21 cellular contexts compared by ENCODE assay signal in the genomic region with DNA sequence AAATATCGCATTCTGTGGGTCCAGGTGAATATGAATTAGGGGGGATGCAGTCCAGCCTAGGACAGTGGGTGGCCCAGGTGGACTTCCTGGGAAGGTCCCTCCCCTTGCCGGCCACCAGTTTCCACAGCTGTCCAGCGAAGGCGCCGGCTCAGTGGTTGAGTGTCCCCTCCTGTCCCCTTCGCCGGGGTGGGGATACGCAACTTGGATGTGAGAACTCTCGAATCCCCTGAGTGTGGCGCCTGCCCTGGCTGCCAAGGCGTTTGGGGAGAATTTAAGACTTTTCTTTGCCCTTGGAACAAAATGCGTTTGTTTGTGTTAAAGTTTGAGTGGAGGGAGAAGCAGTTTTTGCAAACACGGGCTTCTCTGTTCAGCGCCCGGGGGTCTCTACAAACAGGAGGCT.
DNase-seq lines count a peak whose midpoint lies in the region; ATAC-seq and TF ChIP-seq lines count a peak whose summit lies in the region.
"Had no signal": no experiment of that assay in that cellular context is flagged by ENCODE, and none has a peak within 500 bp of the region (broad histone marks: within the 10 kb centered on the region; RNA-seq: fewer than 3 reads in every experiment).

No MANE protein-coding gene starts in this region.

- peak overlapping the region; percentile 74 for H3K27ac Mint-ChIP-seq in neural progenitor cell
- H3K27ac Mint-ChIP-seq: activated CD8-positive, alpha-beta memory T cell treated with anti-CD3 and anti-CD28 coated beads, Interleukin-2, amount 10 ng/mL, durations not matched to agents 7 days and 5 days; activated T-helper 2 cell treated with anti-CD3 and anti-CD28 coated beads, Interferon-gamma antibody, Interleukin-2, Interleukin-4, amounts not matched to agents 10 μg/mL and 5 μg/mL and 100 μg/mL, durations not matched to agents 14 hours and 24 hours and 36 hours; CD8-positive, alpha-beta T cell had no signal

- no peaks in the 10 kb centered on the region for H4K20me1 ChIP-seq in neural progenitor cell (ENCODE audit: low read depth)

- 95 to 96% methylated on average over 15 of the region's 15 CpGs for WGBS in aorta, 2 donors

- no peaks in the 10 kb centered on the region for H3K36me3 ChIP-seq in neural progenitor cell
- no peaks in the 10 kb centered on the region for H3K36me3 ChIP-seq in aorta (ENCODE audit: control insufficient read depth in 1 of 2, insufficient read depth in 2 of 2, low read length in 1 of 2)
- H3K36me3 ChIP-seq: MG63 had no signal

- H3K9me3 Mint-ChIP-seq in neural progenitor cell, result no peaks in the 10 kb centered on the region
- H3K9me3 Mint-ChIP-seq: activated T-helper 2 cell treated with anti-CD3 and anti-CD28 coated beads, Interferon-gamma antibody, Interleukin-2, Interleukin-4, amounts not matched to agents 10 μg/mL and 5 μg/mL and 100 μg/mL, durations not matched to agents 14 hours and 24 hours and 36 hours; CD8-positive, alpha-beta T cell had no signal

- H3K27me3 Mint-ChIP-seq in neural progenitor cell (ENCODE audit: insufficient read depth, low read depth), result peaks cover 6% of the 10 kb centered on the region
- H3K27me3 Mint-ChIP-seq: activated CD8-positive, alpha-beta memory T cell treated with anti-CD3 and anti-CD28 coated beads, Interleukin-2, amount 10 ng/mL, durations not matched to agents 7 days and 5 days had no signal

- H3K9me3 ChIP-seq in neural progenitor cell (ENCODE audit: low read depth) (no peaks in the 10 kb centered on the region), aorta (ENCODE audit: control insufficient read depth, low read length) (no peaks in the 10 kb centered on the region)
- H3K9me3 ChIP-seq: MG63 had no signal

- no peak for TF ChIP-seq CTCF in neural progenitor cell (IDR thresholded peaks at IDR 0.05)

- peak; percentile 0 for DNase-seq in stimulated activated CD4-positive, alpha-beta T cell treated with anti-CD3 and anti-CD28 coated beads, Interleukin-1b, Interleukin-23, amount 100 ng/mL, for 48 hours
- no peak for DNase-seq in stimulated activated CD4-positive, alpha-beta T cell treated with anti-CD3 and anti-CD28 coated beads, Interleukin-2, amount 100 ng/mL, for 24 hours
- peak; percentile 18 for DNase-seq in left ventricle myocardium superior
- no peak for DNase-seq in neural progenitor cell (ENCODE audit: low spot score)
- DNase-seq in aorta, result peak; percentile 44 to 66
- no peak for DNase-seq in NAMALWA (ENCODE audit: low spot score)
- DNase-seq: activated CD4-positive, alpha-beta T cell treated with anti-CD3 and anti-CD28 coated beads for 4 hours; activated CD8-positive, alpha-beta memory T cell treated with anti-CD3 and anti-CD28 coated beads, Interleukin-2, amount 10 ng/mL, durations not matched to agents 7 days and 5 days; CD8-positive, alpha-beta T cell; central memory CD4-positive, alpha-beta T cell; effector CD8-positive, alpha-beta T cell; MG63; NCI-H1436; NCI-H2171; SHP77; stimulated activated naive CD4-positive, alpha-beta T cell; SW 1271; trophoblast cell had no signal

- H3K27ac ChIP-seq in neural progenitor cell (no peak overlapping the region), aorta (ENCODE audit: low read depth in 1 of 2, low read length in 2 of 2) (no peak overlapping the region)

- intact Hi-C loops in left ventricle myocardium superior (cut with micrococcal nuclease) (no loop called here), aorta (cut with DNase I) (no loop called here)

- H3F3A ChIP-seq in neural progenitor cell (ENCODE audit: low read depth), result no peaks in the 10 kb centered on the region

- H3K4me1 Mint-ChIP-seq in neural progenitor cell, result no peaks in the 10 kb centered on the region
- H3K4me1 Mint-ChIP-seq: activated CD8-positive, alpha-beta memory T cell treated with anti-CD3 and anti-CD28 coated beads, Interleukin-2, amount 10 ng/mL, durations not matched to agents 7 days and 5 days had no signal

- H3K4me1 ChIP-seq in neural progenitor cell (no peaks in the 10 kb centered on the region), aorta (ENCODE audit: control insufficient read depth in 1 of 2, insufficient read depth in 2 of 2, low read length in 2 of 2) (no peaks in the 10 kb centered on the region)

- ATAC-seq in left ventricle myocardium superior (no peak), aorta (ENCODE audit: low FRiP score) (no peak), GM18867 (IDR thresholded peaks at IDR 0.05; ENCODE audit: unreplicated experiment) (no peak), GM19351 (IDR thresholded peaks at IDR 0.05; ENCODE audit: unreplicated experiment) (no peak)
- ATAC-seq: activated CD8-positive, alpha-beta memory T cell treated with anti-CD3 and anti-CD28 coated beads, Interleukin-2, amount 10 ng/mL, durations not matched to agents 7 days and 5 days; CD8-positive, alpha-beta T cell had no signal

- no peak overlapping the region for H3K4me2 ChIP-seq in neural progenitor cell

- H3K79me2 ChIP-seq in neural progenitor cell (ENCODE audit: low read depth), result no peaks in the 10 kb centered on the region

- no peak overlapping the region for H3K4me3 ChIP-seq in neural progenitor cell
- no peak overlapping the region for H3K4me3 ChIP-seq in aorta (ENCODE audit: low read length in 2 of 2)
- H3K4me3 ChIP-seq: MG63 had no signal

- H2AFZ ChIP-seq in neural progenitor cell (replicated peaks), result no peak overlapping the region

- no peak overlapping the region for H3K9ac ChIP-seq in neural progenitor cell

- H3K27me3 ChIP-seq in neural progenitor cell (peaks cover 5% of the 10 kb centered on the region), aorta (ENCODE audit: control insufficient read depth in 1 of 2, insufficient read depth in 2 of 2, low read length in 1 of 2) (no peaks in the 10 kb centered on the region)
- H3K27me3 ChIP-seq: MG63 had no signal

- H3K36me3 Mint-ChIP-seq in neural progenitor cell, result no peaks in the 10 kb centered on the region
- H3K36me3 Mint-ChIP-seq: activated CD8-positive, alpha-beta memory T cell treated with anti-CD3 and anti-CD28 coated beads, Interleukin-2, amount 10 ng/mL, durations not matched to agents 7 days and 5 days had no signal

- no peak overlapping the region for H3K4me3 Mint-ChIP-seq in neural progenitor cell
- H3K4me3 Mint-ChIP-seq: activated CD8-positive, alpha-beta memory T cell treated with anti-CD3 and anti-CD28 coated beads, Interleukin-2, amount 10 ng/mL, durations not matched to agents 7 days and 5 days; CD8-positive, alpha-beta T cell had no signal

Comparison
In these comparisons a context has a peak if more than half of its experiments do, and no peak if none do; other contexts are left out.
1. DNase-seq: peak in stimulated activated CD4-positive, alpha-beta T cell treated with anti-CD3 and anti-CD28 coated beads, Interleukin-1b, Interleukin-23, amount 100 ng/mL, for 48 hours (single experiment), left ventricle myocardium superior (single experiment) and aorta (2 of 2); none in stimulated activated CD4-positive, alpha-beta T cell treated with anti-CD3 and anti-CD28 coated beads, Interleukin-2, amount 100 ng/mL, for 24 hours (0 of 2), neural progenitor cell (single experiment) and NAMALWA (single experiment).